In the genomic region with DNA sequence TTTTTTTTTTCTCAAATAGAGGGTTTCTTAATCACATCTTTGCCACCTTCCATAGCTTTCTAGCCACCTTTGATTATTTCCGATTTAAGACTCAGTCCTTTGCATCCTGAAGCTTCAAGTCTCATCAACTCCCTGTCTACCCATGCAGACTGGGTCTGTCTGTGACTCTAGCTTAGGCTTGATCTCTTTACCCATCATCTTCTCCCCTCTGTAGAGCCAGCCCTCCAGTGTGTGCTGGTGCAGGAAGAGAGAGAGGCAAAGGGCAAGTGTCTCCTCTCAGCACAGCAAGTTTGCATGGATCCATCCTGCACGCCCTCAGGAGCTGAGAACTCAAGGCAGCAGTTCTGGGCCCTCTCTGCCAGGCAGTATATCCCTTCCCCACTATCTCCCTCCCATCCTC, we compare ENCODE assay signal across 22 cellular contexts.
DNase-seq lines count a peak whose midpoint lies in the region; ATAC-seq, FAIRE-seq and TF ChIP-seq lines count a peak whose summit lies in the region.
"Had no signal": no experiment of that assay in that cellular context is flagged by ENCODE, and none has a peak within 500 bp of the region (broad histone marks: within the 10 kb centered on the region; RNA-seq: fewer than 3 reads in every experiment).

No MANE protein-coding gene starts in this region.

- H3K36me3 Mint-ChIP-seq in naive B cell, result no peaks in the 10 kb centered on the region
- H3K36me3 Mint-ChIP-seq: CD8-positive, alpha-beta T cell had no signal

- POLR2A ChIA-PET in HepG2 (lab: Yijun Ruan, JAX), result interaction anchor here (3.6 kb wide), 1 partner anchor 219 kb away, joined by 11 read pairs; the partner anchor contains the start of gene SRSF7
- POLR2A ChIA-PET in OCI-LY7 (lab: Charles Lee), result interaction anchor here (0.6 to 3.4 kb wide), 14 partner anchors 9 to 888 kb away, joined by 3 to 44 read pairs (median 4); partner anchors contain the start of genes HNRNPLL and SRSF7

- H3K27me3 ChIP-seq in HepG2 (ENCODE audit: control insufficient read depth in 1 of 2, insufficient read depth in 2 of 2, low read length in 2 of 2) (peaks cover 1 to 17% of the 10 kb centered on the region in 2 experiments; a peak in 2 of 5 replicates), right lobe of liver (no peaks in the 10 kb centered on the region)

- no peaks in the 10 kb centered on the region for H3K79me2 ChIP-seq in HepG2 (ENCODE audit: insufficient read depth, low read length)
- H3K79me2 ChIP-seq in OCI-LY7 (ENCODE audit: insufficient read depth, low read depth, low read length), result no peaks in the 10 kb centered on the region

- no peak for TF ChIP-seq RAD21 in HepG2 (CRISPR knock-in tag; IDR thresholded peaks at IDR 0.05)

- TF ChIP-seq CTCF in HepG2 (CRISPR knock-in tag; IDR thresholded peaks at IDR 0.05) (no peak), right lobe of liver (IDR thresholded peaks at IDR 0.05) (no peak), OCI-LY7 (conservative IDR thresholded peaks at IDR 0.05; ENCODE audit: low read length) (no peak)

- H3K4me2 ChIP-seq in HepG2 (ENCODE audit: low read depth, low read length) (peak overlapping the region; percentile 55), OCI-LY7 (ENCODE audit: low read length) (peak overlapping the region; percentile 59)
- H3K4me2 ChIP-seq: PC-9 had no signal

- H3K9ac ChIP-seq in HepG2 (ENCODE audit: insufficient read depth, low read depth, low read length), result no peak overlapping the region

- no peak overlapping the region for H2AFZ ChIP-seq in HepG2 (ENCODE audit: low read length)
- peak overlapping the region; percentile 86; the same call in 1 of the 2 replicates for H2AFZ ChIP-seq in OCI-LY7 (ENCODE audit: low read length)
- H2AFZ ChIP-seq: PC-9 had no signal

- WGBS in HepG2 (ENCODE audit: low lambda C conversion rate), result 34% methylated on average over 2 of the region's 2 CpGs
- WGBS in right lobe of liver (ENCODE audit: insufficient coverage, low coverage, low lambda C conversion rate, missing lambda C conversion rate), result 88% methylated on average over 1 of the region's 2 CpGs

- ATAC-seq in HepG2, result peak; percentile 7
- no peak for ATAC-seq in right lobe of liver
- no peak for ATAC-seq in naive B cell (ENCODE audit: low read depth in 2 of 2)
- no peak for ATAC-seq in GM18909 (IDR thresholded peaks at IDR 0.05; ENCODE audit: poor library complexity, unreplicated experiment)
- no peak for ATAC-seq in HG02884 (IDR thresholded peaks at IDR 0.05; ENCODE audit: unreplicated experiment)
- ATAC-seq: CD8-positive, alpha-beta T cell had no signal

- BruUV-seq in HepG2 (replicated peaks; lab: Mats Ljungman, UMichigan), result no TSS peak
- BruUV-seq in OCI-LY7 (replicated peaks; lab: Mats Ljungman, UMichigan), result no TSS peak

- H3K27me3 Mint-ChIP-seq in naive B cell, result peaks cover 6 to 13% (median 12%) of the 10 kb centered on the region in 3 donors

- in situ Hi-C loops in HepG2 (cut with HindIII; ENCODE audit: extremely low pct_ligation_motif_present, low pct_unique_long_range_greater_than_20kb), result no loop called here

- no peaks in the 10 kb centered on the region for H3K9me3 Mint-ChIP-seq in naive B cell
- H3K9me3 Mint-ChIP-seq: CD8-positive, alpha-beta T cell; HFFc6 had no signal

- no peak overlapping the region for H3K4me3 ChIP-seq in HepG2 (replicated peaks in 1 of 3; ENCODE audit: insufficient read depth in 1 of 3, low read depth in 2 of 3, low read length in 3 of 3)
- H3K4me3 ChIP-seq in right lobe of liver, result no peak overlapping the region
- no peak overlapping the region for H3K4me3 ChIP-seq in OCI-LY7 (ENCODE audit: low read depth, low read length, poor library complexity, severe bottlenecking)
- H3K4me3 ChIP-seq: PC-9, SK-N-MC had no signal

- H3K9me2 ChIP-seq in OCI-LY7 (ENCODE audit: insufficient read depth, low read length), result no peaks in the 10 kb centered on the region

- H4K20me1 ChIP-seq in HepG2 (ENCODE audit: insufficient read depth, low read length) (no peaks in the 10 kb centered on the region), OCI-LY7 (ENCODE audit: insufficient read depth, low read length) (no peaks in the 10 kb centered on the region)

- TF ChIP-seq EP300 in HepG2 (IDR thresholded peaks at IDR 0.05; ENCODE audit: low read depth in 2 of 2, low read length in 2 of 2) (no peak), HepG2 (CRISPR knock-in tag; IDR thresholded peaks at IDR 0.05; ENCODE audit: borderline replicate concordance) (no peak)

- peak overlapping the region; percentile 61 to 93 (median 80) for H3K27ac Mint-ChIP-seq in naive B cell
- H3K27ac Mint-ChIP-seq: CD8-positive, alpha-beta T cell; HFFc6 had no signal

- peaks cover 27 to 40% (median 28%) of the 10 kb centered on the region in 3 donors for H3K4me1 Mint-ChIP-seq in naive B cell

- H3K36me3 ChIP-seq in HepG2 (replicated peaks in 1 of 2; ENCODE audit: control insufficient read depth in 1 of 2, insufficient read depth in 2 of 2, low read length in 2 of 2) (no peaks in the 10 kb centered on the region), right lobe of liver (no peaks in the 10 kb centered on the region), OCI-LY7 (ENCODE audit: insufficient read depth, low read length) (no peaks in the 10 kb centered on the region)

- no peak for FAIRE-seq in HepG2 (lab: Jason Lieb, UNC)

- H3K4me3 Mint-ChIP-seq in naive B cell, result peak overlapping the region in 2 of 8 donors; percentile 66 to 83
- H3K4me3 Mint-ChIP-seq: CD8-positive, alpha-beta T cell; HFFc6 had no signal

- H3K9me3 ChIP-seq in HepG2 (ENCODE audit: low read length) (no peaks in the 10 kb centered on the region), right lobe of liver (no peaks in the 10 kb centered on the region), OCI-LY7 (ENCODE audit: low read length) (no peaks in the 10 kb centered on the region)

- CTCF ChIA-PET in HepG2 (lab: Yijun Ruan, JAX; ENCODE audit: low intra/inter-chr PET ratio, low total read pairs), result no interaction called here
- CTCF ChIA-PET in OCI-LY7 (lab: Charles Lee; ENCODE audit: unreplicated experiment), result interaction anchor here (0.5 to 2.0 kb wide), 4 partner anchors 8 to 798 kb away, joined by 3 to 14 read pairs (median 4); no protein-coding TSS in a partner anchor

- H3K27ac ChIP-seq in HepG2 (ENCODE audit: extremely low read length, insufficient read depth, low read length) (no peak overlapping the region), right lobe of liver (no peak overlapping the region), OCI-LY7 (ENCODE audit: low read depth, low read length, poor library complexity, severe bottlenecking) (peak overlapping the region; percentile 83)
- H3K27ac ChIP-seq: PC-9, SK-N-MC had no signal

- intact Hi-C loops in HepG2 (cut with micrococcal nuclease; ENCODE audit: unreplicated experiment) (no loop called here), right lobe of liver (cut with DNase I) (loop anchor here in 1 of 2 donors (10.0 kb wide), 1 partner anchor 202 kb away; no protein-coding TSS in a partner anchor), OCI-LY7 (cut with micrococcal nuclease; ENCODE audit: unreplicated experiment) (no loop called here)

- no peak for TF ChIP-seq POLR2A in HepG2 (IDR thresholded peaks at IDR 0.05; ENCODE audit: insufficient read depth in 1 of 2, low read depth in 2 of 2, low read length in 2 of 2)
- no peak for TF ChIP-seq POLR2A in right lobe of liver (IDR thresholded peaks at IDR 0.05)

- H3K4me1 ChIP-seq in HepG2 (ENCODE audit: insufficient read depth, low read length) (peaks cover 58% of the 10 kb centered on the region), right lobe of liver (no peaks in the 10 kb centered on the region), OCI-LY7 (ENCODE audit: insufficient read depth, low read length, poor library complexity, severe bottlenecking) (peaks cover 71% of the 10 kb centered on the region)

- DNase-seq in HepG2 (ENCODE audit: low spot score) (no peak), right lobe of liver (no peak), OCI-LY7 (ENCODE audit: low spot score) (peak; percentile 54), naive B cell (no peak), NCI-H82 treated with DMSO at 0.1 percent for 48 hours (lab: John Stamatoyannopoulos, UW; ENCODE audit: unreplicated experiment) (no peak)
- no peak for DNase-seq in activated naive CD4-positive, alpha-beta T cell treated with Interleukin-2 at 50 U/mL for 16 hours
- DNase-seq: 8988T; CD8-positive, alpha-beta T cell; DND-41; H7; HFFc6; KG1; NCI-H1105 treated with DMSO at 0.1 percent for 48 hours; NCI-H2029 treated with DMSO at 0.1 percent for 48 hours; NCI-H226; NCI-H510A treated with DMSO at 0.1 percent for 48 hours; NCI-H748 treated with DMSO at 0.1 percent for 48 hours; PC-9; SHP77 treated with DMSO at 0.1 percent for 48 hours had no signal

TF ChIP-seq in HepG2, 621 proteins besides CTCF, POLR2A, EP300 and RAD21:
- TF ChIP-seq PRDM10 (CRISPR knock-in tag; IDR thresholded peaks at IDR 0.05; ENCODE audit: low read depth), result no peak
- 0 out of 2 replicates have a peak, but pooled peaks have one; percentile 28 for TF ChIP-seq ZMYM3 (CRISPR knock-in tag; IDR thresholded peaks at IDR 0.05)
